ENCODE assay signal across 19 cellular contexts in genomic region chr3:33170531-33170930, GRCh38. TPM values are rescaled to one million over a fixed set of nuclear protein-coding genes. Genes with fewer than 3 reads are reported as not detected.
DNase-seq lines count a peak whose midpoint lies in the region; ATAC-seq, FAIRE-seq and TF ChIP-seq lines count a peak whose summit lies in the region.
"Had no signal": no experiment of that assay in that cellular context is flagged by ENCODE, and none has a peak within 500 bp of the region (broad histone marks: within the 10 kb centered on the region; RNA-seq: fewer than 3 reads in every experiment).

No MANE protein-coding gene starts in this region.

- H3K79me2 ChIP-seq in mesendoderm (ENCODE audit: control insufficient read depth, insufficient read depth, low read length): no peaks in the 10 kb centered on the region
- no peaks in the 10 kb centered on the region for H3K79me2 ChIP-seq in hepatocyte

- no peak overlapping the region for H3K23ac ChIP-seq in mesendoderm (ENCODE audit: low read length)

- DNase-seq in D721Med (ENCODE audit: insufficient read length, low spot score) (peak; percentile 29), NCI-H524 (lab: John Stamatoyannopoulos, UW) (peak; percentile 73 to 88), mesendoderm (peak; percentile 36), tibial artery (no peak), ovary (no peak), hepatocyte (ENCODE audit: low spot score) (no peak)
- DNase-seq: 8988T; AML-193; Caco-2; CD8-positive, alpha-beta memory T cell; DMS79; GOT3; HCEC 1CT; HFFc6 had no signal

- no CpG with 5 or more reads among the region's 6 CpGs for WGBS in mesendoderm (ENCODE audit: extremely low coverage, insufficient coverage, low lambda C conversion rate)
- 89 to 91% (median 90%) methylated on average over 6 of the region's 6 CpGs for WGBS in ovary, 3 donors
- 91% methylated on average over 6 of the region's 6 CpGs for WGBS in hepatocyte (ENCODE audit: low lambda C conversion rate, missing lambda C conversion rate)

- no peak overlapping the region for H4K8ac ChIP-seq in mesendoderm (ENCODE audit: low read depth, low read length)

- no peak overlapping the region for H2BK15ac ChIP-seq in mesendoderm (replicated peaks; ENCODE audit: low read depth)

- no peak for ATAC-seq in HG02642 (IDR thresholded peaks at IDR 0.05; ENCODE audit: poor library complexity, unreplicated experiment)
- ATAC-seq: HepG2 had no signal

- no peak overlapping the region for H3K9ac ChIP-seq in mesendoderm (ENCODE audit: low read length)
- H3K9ac ChIP-seq: BLaER1 had no signal

- TF ChIP-seq POLR2A in ovary (IDR thresholded peaks at IDR 0.05): no peak

- no peaks in the 10 kb centered on the region for H3K9me2 ChIP-seq in hepatocyte (replicated peaks; ENCODE audit: insufficient read depth)

- no peak overlapping the region for H3K18ac ChIP-seq in mesendoderm (ENCODE audit: low read length)

- H2AFZ ChIP-seq in hepatocyte: no peak overlapping the region

- TF ChIP-seq EP300 in ovary (IDR thresholded peaks at IDR 0.05): no peak

- intact Hi-C loops in tibial artery (cut with DNase I; ENCODE audit: low total_unique reads): no loop called here
- intact Hi-C loops in ovary (cut with DNase I): no loop called here

- H3K4me2 ChIP-seq in mesendoderm (ENCODE audit: low read length) (no peak overlapping the region), hepatocyte (no peak overlapping the region)
- H3K4me2 ChIP-seq: BLaER1 had no signal

- no peak overlapping the region for H3K4ac ChIP-seq in mesendoderm (ENCODE audit: low read depth, low read length)

- H3K4me3 ChIP-seq in mesendoderm (ENCODE audit: low read length) (no peak overlapping the region), tibial artery (no peak overlapping the region), ovary (no peak overlapping the region), hepatocyte (no peak overlapping the region)
- H3K4me3 ChIP-seq: BLaER1 had no signal

- no peak for FAIRE-seq in D721Med (lab: Jason Lieb, UNC)
- FAIRE-seq: GM12891, HepG2, HTR-8/SVneo had no signal

- no peaks in the 10 kb centered on the region for H3K79me1 ChIP-seq in mesendoderm (ENCODE audit: low read length)

- H4K5ac ChIP-seq in mesendoderm (ENCODE audit: low read length): no peak overlapping the region

- H3K9me3 ChIP-seq in tibial artery: no peaks in the 10 kb centered on the region
- no peaks in the 10 kb centered on the region for H3K9me3 ChIP-seq in ovary
- no peaks in the 10 kb centered on the region for H3K9me3 ChIP-seq in hepatocyte (ENCODE audit: low read depth)
- H3K9me3 ChIP-seq: BLaER1, Caco-2 had no signal

- no peaks in the 10 kb centered on the region for H3K4me1 ChIP-seq in mesendoderm (ENCODE audit: control insufficient read depth, low read depth, low read length)
- peaks cover 0 to 99% (median 57%) of the 10 kb centered on the region in 4 donors for H3K4me1 ChIP-seq in tibial artery
- H3K4me1 ChIP-seq in ovary (ENCODE audit: insufficient read depth): peaks cover 7% of the 10 kb centered on the region
- peaks cover 4% of the 10 kb centered on the region for H3K4me1 ChIP-seq in hepatocyte (ENCODE audit: insufficient read depth)
- H3K4me1 ChIP-seq: Caco-2 had no signal

- TF ChIP-seq CTCF in D721Med (IDR thresholded peaks at IDR 0.05; ENCODE audit: insufficient read depth, missing control alignments): no peak
- TF ChIP-seq CTCF in tibial artery (IDR thresholded peaks at IDR 0.05): no peak
- TF ChIP-seq CTCF in ovary (IDR thresholded peaks at IDR 0.05): no peak
- no peak for TF ChIP-seq CTCF in hepatocyte (IDR thresholded peaks at IDR 0.05; ENCODE audit: poor library complexity)

- H3K36me3 ChIP-seq in mesendoderm (ENCODE audit: control insufficient read depth, insufficient read depth, low read length) (no peaks in the 10 kb centered on the region), tibial artery (peaks cover 4 to 9% (median 8%) of the 10 kb centered on the region in 3 donors), ovary (no peaks in the 10 kb centered on the region), hepatocyte (replicated peaks; ENCODE audit: insufficient read depth, low read depth) (no peaks in the 10 kb centered on the region)
- H3K36me3 ChIP-seq: BLaER1 had no signal

- H2BK120ac ChIP-seq in mesendoderm (ENCODE audit: low read depth, low read length): no peak overlapping the region

- no peak overlapping the region for H2BK5ac ChIP-seq in mesendoderm (ENCODE audit: low read length)

- no peak overlapping the region for H3K27ac ChIP-seq in mesendoderm (ENCODE audit: low read depth, low read length)
- peak overlapping the region; percentile 83 to 91 for H3K27ac ChIP-seq in tibial artery
- no peak overlapping the region for H3K27ac ChIP-seq in ovary
- H3K27ac ChIP-seq in hepatocyte: no peak overlapping the region
- H3K27ac ChIP-seq: BLaER1 had no signal

- H3K27me3 ChIP-seq in mesendoderm (ENCODE audit: insufficient read depth, low read length, poor library complexity): no peaks in the 10 kb centered on the region
- H3K27me3 ChIP-seq in tibial artery: no peaks in the 10 kb centered on the region
- no peaks in the 10 kb centered on the region for H3K27me3 ChIP-seq in ovary
- no peaks in the 10 kb centered on the region for H3K27me3 ChIP-seq in hepatocyte
- H3K27me3 ChIP-seq: BLaER1 had no signal

- H4K20me1 ChIP-seq in hepatocyte (ENCODE audit: insufficient read depth, poor library complexity, severe bottlenecking): no peaks in the 10 kb centered on the region
- H4K20me1 ChIP-seq: BLaER1 had no signal

- no peak overlapping the region for H3K56ac ChIP-seq in mesendoderm (ENCODE audit: low read length)

- no peak overlapping the region for H2AK5ac ChIP-seq in mesendoderm (ENCODE audit: low read length)

RNA-seq across cellular contexts. Expression of gene SUSD5, which starts 48.1 kb away (rescaled TPM):
- polyA plus RNA-seq in mesendoderm (2013, experiment 1 of 2): 3.1 TPM
- polyA plus RNA-seq in mesendoderm (2013, experiment 2 of 2): 3.6 TPM
- total RNA-seq in ovary (1 to 10 TPM in 5 of 7 donors, under 1 TPM in 2; 0.24 to 3.9 (median 1.4) TPM), hepatocyte (2.0 and 2.3 TPM in 2 replicates)
- polyA plus RNA-seq in ovary (10 to 100 TPM in 1 of 2 donors, 1 to 10 TPM in 1; 4.2 to 16.0 TPM), hepatocyte (1.00 and 2.4 TPM in 2 replicates)
- total RNA-seq: Caco-2; CD8-positive, alpha-beta memory T cell; HepG2 had no signal
- polyA plus RNA-seq: CD8-positive, alpha-beta memory T cell; HepG2 had no signal

RNA-seq across cellular contexts. Expression of gene CRTAP, which starts 56.7 kb away (rescaled TPM):
- 87.5 TPM for polyA plus RNA-seq in mesendoderm (2013, experiment 1 of 2)
- polyA plus RNA-seq in mesendoderm (2013, experiment 2 of 2): 87.2 TPM
- total RNA-seq in ovary: 100 to 1,000 TPM; 130 to 343 (median 251) TPM
- polyA plus RNA-seq in ovary: 100 to 1,000 TPM; 192 to 788 TPM
- 178 and 201 TPM in 2 replicates for total RNA-seq in hepatocyte
- polyA plus RNA-seq in hepatocyte: 125 and 127 TPM in 2 replicates

Comparison
In these comparisons a context has a peak if more than half of its experiments do, and no peak if none do; other contexts are left out.
1. DNase-seq: peak in D721Med (single experiment), NCI-H524 (2 of 2) and mesendoderm (single experiment); none in tibial artery (0 of 2), ovary (0 of 5) and hepatocyte (single experiment).
2. H3K27ac ChIP-seq: peak in tibial artery (2 of 2); none in mesendoderm (single experiment), ovary (0 of 2) and hepatocyte (single experiment).